In the genomic region with DNA sequence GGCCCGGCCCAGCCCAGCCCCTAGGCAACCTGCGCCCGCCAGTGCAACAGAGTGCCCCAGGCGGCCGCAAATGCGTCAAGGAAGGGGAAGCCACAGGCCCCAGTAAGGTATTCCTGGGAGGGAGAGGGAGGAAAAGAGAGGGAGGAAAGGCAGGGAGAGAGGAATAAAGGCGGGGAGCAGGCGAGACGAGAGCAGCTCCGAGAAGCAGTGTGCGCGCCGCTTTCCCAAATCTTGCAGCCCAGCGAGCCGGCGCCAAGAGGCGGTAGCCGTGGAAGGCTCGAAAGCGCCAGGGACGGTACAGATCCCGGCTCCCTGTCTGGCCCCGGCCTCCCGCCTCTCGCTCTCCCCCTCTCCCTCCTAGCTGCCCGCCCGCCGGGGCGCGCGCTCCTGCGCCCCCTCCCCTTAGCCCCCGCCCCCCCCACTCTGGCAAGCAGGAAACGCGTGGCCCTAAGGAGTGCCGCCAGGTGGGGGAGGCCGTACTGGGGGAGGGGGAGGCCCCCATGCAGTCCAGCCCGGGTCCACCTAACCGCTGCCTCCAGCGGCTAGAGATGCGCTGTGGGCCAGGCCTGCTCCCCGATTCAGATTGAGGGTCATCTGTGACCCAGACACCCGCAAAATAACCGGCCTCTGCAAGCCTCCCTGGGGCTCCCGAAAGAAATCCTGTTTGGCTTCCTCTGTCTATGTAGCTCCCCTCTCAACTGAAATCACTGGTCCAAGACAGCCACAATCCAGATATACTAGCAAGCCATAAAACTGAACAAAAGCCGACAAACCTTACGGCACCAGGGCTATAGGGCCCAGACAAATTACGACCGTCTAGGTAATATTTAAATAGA, we compare ENCODE assay signal across 9 cellular contexts. TPM values are rescaled to one million over a fixed set of nuclear protein-coding genes. Genes with fewer than 3 reads are reported as not detected.
DNase-seq lines count a peak whose midpoint lies in the region; ATAC-seq and TF ChIP-seq lines count a peak whose summit lies in the region.
"Had no signal": no experiment of that assay in that cellular context is flagged by ENCODE, and none has a peak within 500 bp of the region (broad histone marks: within the 10 kb centered on the region; RNA-seq: fewer than 3 reads in every experiment).

No MANE protein-coding gene starts in this region.

- no peak for TF ChIP-seq EP300 in neural cell (conservative IDR thresholded peaks at IDR 0.05; ENCODE audit: poor library complexity, severe bottlenecking)

- H3K27ac ChIP-seq in HUES6 (ENCODE audit: low read depth, low read length) (peak overlapping the region; percentile 24; the same call in 1 of the 2 replicates), mammary epithelial cell (ENCODE audit: insufficient read depth, low read depth, low read length) (no peak overlapping the region), neural cell (ENCODE audit: low read length) (no peak overlapping the region)

- TF ChIP-seq CTCF in mammary epithelial cell (conservative IDR thresholded peaks at IDR 0.05 in 1 of 2, IDR thresholded peaks at IDR 0.05 in 1 of 2; ENCODE audit: extremely low read depth in 1 of 2, insufficient read depth in 1 of 2, low read depth in 1 of 2, low read length in 2 of 2) (no peak), neural cell (IDR thresholded peaks at IDR 0.05; ENCODE audit: poor library complexity, severe bottlenecking) (no peak)

- H3K9me2 ChIP-seq in neural cell (ENCODE audit: insufficient read depth, low read length) = no peaks in the 10 kb centered on the region

- in situ Hi-C loops in Caki2 (cut with HindIII; ENCODE audit: low pct_unique_long_range_greater_than_20kb, low sequenced_read_pairs) (no loop called here), mammary epithelial cell (cut with MboI; ENCODE audit: low sequenced_read_pairs in 2 of 2) (loop anchor here in 1 of 2 donors (25.0 kb wide), 2 partner anchors 1083 to 1283 kb away; no protein-coding TSS in a partner anchor)

- H2AFZ ChIP-seq in mammary epithelial cell (ENCODE audit: low read depth, low read length) (peak overlapping the region; percentile 67), neural cell (ENCODE audit: low read depth, low read length) (no peak overlapping the region)

- intact Hi-C loops in mammary epithelial cell (cut with micrococcal nuclease) = loop anchor here (2.0 to 10.0 kb wide), 2 partner anchors 53 to 1075 kb away; no protein-coding TSS in a partner anchor

- CTCF ChIA-PET in mammary epithelial cell (lab: Charles Lee; ENCODE audit: low non-redundant PET) = interaction anchor here (0.6 kb wide), 1 partner anchor 20 kb away, joined by 3 read pairs; no protein-coding TSS in a partner anchor

- no peaks in the 10 kb centered on the region for H4K20me1 ChIP-seq in mammary epithelial cell (ENCODE audit: insufficient read depth, low read length)
- no peaks in the 10 kb centered on the region for H4K20me1 ChIP-seq in neural cell (ENCODE audit: insufficient read depth)

- peak; percentile 71 for DNase-seq in Caki2 (ENCODE audit: low read depth)
- DNase-seq in mammary epithelial cell = no peak
- no peak for DNase-seq in left lobe of liver (ENCODE audit: low spot score)
- DNase-seq in activated CD8-positive, alpha-beta memory T cell treated with anti-CD3 and anti-CD28 coated beads for 24 hours = no peak
- DNase-seq: stimulated activated CD4-positive, alpha-beta T cell treated with anti-CD3 and anti-CD28 coated beads, Interleukin-12 subunit alpha, Interleukin-12 subunit beta, amount 100 ng/mL, for 4 hours had no signal

- H3K4me1 ChIP-seq in HUES6 (ENCODE audit: control insufficient read depth, insufficient read depth, low read length) (peaks cover 22% of the 10 kb centered on the region), mammary epithelial cell (ENCODE audit: insufficient read depth, low read length) (peaks cover 30% of the 10 kb centered on the region)

- BruUV-seq in mammary epithelial cell (replicated peaks; lab: Mats Ljungman, UMichigan) = no TSS peak

- H3K27me3 ChIP-seq in HUES6 (ENCODE audit: control insufficient read depth, insufficient read depth, low read length) (peaks cover 100% of the 10 kb centered on the region), mammary epithelial cell (ENCODE audit: insufficient read depth, low read length) (peaks cover 23% of the 10 kb centered on the region), neural cell (ENCODE audit: insufficient read depth, low read depth, low read length) (peaks cover 100% of the 10 kb centered on the region)

- dilution Hi-C loops in mammary epithelial cell (cut with HindIII; ENCODE audit: low sequenced_read_pairs) = no loop called here

- TF ChIP-seq RAD21 in neural cell (conservative IDR thresholded peaks at IDR 0.05) = no peak

- H3K4me3 ChIP-seq in HUES6 (ENCODE audit: low read depth, low read length) = peak overlapping the region; percentile 59
- H3K4me3 ChIP-seq in mammary epithelial cell (replicated peaks in 1 of 3; ENCODE audit: insufficient read depth in 1 of 3, low read depth in 2 of 3, low read length in 3 of 3) = peak overlapping the region in 1 of 3 experiments; percentile 30
- peak overlapping the region; percentile 28 for H3K4me3 ChIP-seq in neural cell (ENCODE audit: low read length)

- H3K79me2 ChIP-seq in mammary epithelial cell (ENCODE audit: insufficient read depth, low read length) (no peaks in the 10 kb centered on the region), neural cell (replicated peaks; ENCODE audit: insufficient read depth, low read length) (no peaks in the 10 kb centered on the region)

- WGBS in mammary epithelial cell (ENCODE audit: low coverage, missing lambda C conversion rate) = 67% methylated on average over 16 of the region's 49 CpGs

- H3F3A ChIP-seq in neural cell (ENCODE audit: insufficient read depth, low read length, poor library complexity, severe bottlenecking) = no peaks in the 10 kb centered on the region

- no peaks in the 10 kb centered on the region for H3K36me3 ChIP-seq in HUES6 (ENCODE audit: control insufficient read depth, insufficient read depth, low read length)
- H3K36me3 ChIP-seq in mammary epithelial cell (ENCODE audit: insufficient read depth, low read length) = no peaks in the 10 kb centered on the region
- H3K36me3 ChIP-seq in neural cell (ENCODE audit: insufficient read depth, low read length) = no peaks in the 10 kb centered on the region

- no peaks in the 10 kb centered on the region for H3K9me3 ChIP-seq in HUES6 (ENCODE audit: control insufficient read depth, insufficient read depth, low read depth, low read length)
- H3K9me3 ChIP-seq in mammary epithelial cell (replicated peaks; ENCODE audit: insufficient read depth, low read length) = peaks cover 14% of the 10 kb centered on the region
- H3K9me3 ChIP-seq in neural cell (ENCODE audit: low read length) = peaks cover 23% of the 10 kb centered on the region

- ATAC-seq in GM21526 (IDR thresholded peaks at IDR 0.05; ENCODE audit: low FRiP score, unreplicated experiment) = no peak
- no peak for ATAC-seq in left lobe of liver
- ATAC-seq in GM18502 (IDR thresholded peaks at IDR 0.05; ENCODE audit: poor library complexity, unreplicated experiment) = no peak

- H3K4me2 ChIP-seq in mammary epithelial cell (ENCODE audit: insufficient read depth, low read depth, low read length) (peak overlapping the region; percentile 71), neural cell (ENCODE audit: low read length) (no peak overlapping the region)

- H3K9ac ChIP-seq in HUES6 (ENCODE audit: low read length) (peak overlapping the region; percentile 93), mammary epithelial cell (ENCODE audit: insufficient read depth, low read length) (no peak overlapping the region), neural cell (ENCODE audit: low read length) (no peak overlapping the region)

TF ChIP-seq in neural cell, 6 proteins besides CTCF, POLR2A, EP300 and RAD21 (continues in another document):
- TF ChIP-seq POLR2AphosphoS5 (IDR thresholded peaks at IDR 0.05) = no peak
- no peak for TF ChIP-seq EZH2 (IDR thresholded peaks at IDR 0.05; ENCODE audit: borderline replicate concordance, insufficient read depth, low read length, poor library complexity, severe bottlenecking)
- no peak for TF ChIP-seq MXI1 (conservative IDR thresholded peaks at IDR 0.05; ENCODE audit: poor library complexity, severe bottlenecking)

RNA-seq across cellular contexts. Expression of a gene that starts 4.2 kb away (rescaled TPM):
- total RNA-seq in Caki2 (2014; rRNA removed; shearing (Covaris generic); ENCODE audit: low replicate concordance) = 22.1 and 31.5 TPM in 2 replicates
- total RNA-seq in mammary epithelial cell (1 to 10 TPM; 4.2 to 4.3 TPM), left lobe of liver (0.10 TPM)
- polyA plus RNA-seq in mammary epithelial cell (0.18 TPM), neural cell (not detected in 2 replicates)
- polyA minus RNA-seq in mammary epithelial cell (not detected), neural cell (not detected in 2 replicates)

RNA-seq across cellular contexts. Expression of a gene that starts 4.5 kb away (rescaled TPM):
- total RNA-seq in Caki2 (2014; rRNA removed; shearing (Covaris generic); ENCODE audit: low replicate concordance) = 46.9 and 62.2 TPM in 2 replicates
- total RNA-seq in mammary epithelial cell (10 to 100 TPM in 1 of 2 donors, 1 to 10 TPM in 1; 7.8 to 25.1 TPM), left lobe of liver (not detected)
- polyA plus RNA-seq in mammary epithelial cell (0.03 TPM), neural cell (not detected in 2 replicates)
- polyA minus RNA-seq in mammary epithelial cell (not detected), neural cell (not detected in 2 replicates)

RNA-seq across cellular contexts. Expression of a gene that starts 13.4 kb away (rescaled TPM):
- total RNA-seq in Caki2 (2014; rRNA removed; shearing (Covaris generic); ENCODE audit: low replicate concordance) = 5.1 TPM in 1 of 2 replicates, not detected in the other
- total RNA-seq in mammary epithelial cell (1 to 10 TPM; 2.3 to 8.0 TPM), left lobe of liver (not detected)
- polyA plus RNA-seq in mammary epithelial cell (3.9 TPM), neural cell (not detected in 2 replicates)
- polyA minus RNA-seq in mammary epithelial cell (3.7 TPM), neural cell (not detected in 2 replicates)

RNA-seq across cellular contexts. Expression of a gene that starts 15.2 kb away (rescaled TPM):
- total RNA-seq in Caki2 (2014; rRNA removed; shearing (Covaris generic); ENCODE audit: low replicate concordance) = not detected in 2 replicates
- under 1 TPM; 0.17 to 0.96 TPM for total RNA-seq in mammary epithelial cell
- 0.12 TPM for polyA plus RNA-seq in mammary epithelial cell
- not detected for polyA minus RNA-seq in mammary epithelial cell
- polyA plus RNA-seq in neural cell = not detected in 2 replicates
- not detected in 2 replicates for polyA minus RNA-seq in neural cell
- not detected for total RNA-seq in left lobe of liver

RNA-seq across cellular contexts. Expression of a gene that starts 17.5 kb away (rescaled TPM):
- total RNA-seq in Caki2 (2014; rRNA removed; shearing (Covaris generic); ENCODE audit: low replicate concordance) = 3.3 and 32.9 TPM in 2 replicates
- total RNA-seq in mammary epithelial cell (1 to 10 TPM; 2.0 to 9.9 TPM), left lobe of liver (0.30 TPM)
- polyA plus RNA-seq in mammary epithelial cell (1.4 TPM), neural cell (not detected in 2 replicates)
- polyA minus RNA-seq in mammary epithelial cell (0.83 TPM), neural cell (not detected in 2 replicates)
